Comparison of ENCODE assay signal across 12 cellular contexts in genomic region chr12:25058619-25059018, GRCh38.
DNase-seq lines count a peak whose midpoint lies in the region; ATAC-seq and TF ChIP-seq lines count a peak whose summit lies in the region.
"Had no signal": no experiment of that assay in that cellular context is flagged by ENCODE, and none has a peak within 500 bp of the region (broad histone marks: within the 10 kb centered on the region; RNA-seq: fewer than 3 reads in every experiment).

No MANE protein-coding gene starts in this region.

- H3K4me3 Mint-ChIP-seq in stimulated activated naive CD8-positive, alpha-beta T cell treated with anti-CD3 and anti-CD28 coated beads, Interleukin-15, Interleukin-2, amounts not matched to agents 100 ng/mL and 50 ng/mL, for 24 hours: peak overlapping the region; percentile 17
- no peak overlapping the region for H3K4me3 Mint-ChIP-seq in stimulated activated naive CD8-positive, alpha-beta T cell treated with anti-CD3 and anti-CD28 coated beads, Interleukin-15, amount 100 ng/mL, for 72 hours

- no peaks in the 10 kb centered on the region for H3K27me3 ChIP-seq in uterus
- H3K27me3 ChIP-seq: sigmoid colon had no signal

- no peaks in the 10 kb centered on the region for H3K27me3 Mint-ChIP-seq in stimulated activated naive CD8-positive, alpha-beta T cell treated with anti-CD3 and anti-CD28 coated beads, Interleukin-15, Interleukin-2, amounts not matched to agents 100 ng/mL and 50 ng/mL, for 24 hours
- no peaks in the 10 kb centered on the region for H3K27me3 Mint-ChIP-seq in stimulated activated naive CD8-positive, alpha-beta T cell treated with anti-CD3 and anti-CD28 coated beads, Interleukin-15, amount 100 ng/mL, for 72 hours

- peak overlapping the region; percentile 16 for H3K27ac Mint-ChIP-seq in stimulated activated naive CD8-positive, alpha-beta T cell treated with anti-CD3 and anti-CD28 coated beads, Interleukin-15, Interleukin-2, amounts not matched to agents 100 ng/mL and 50 ng/mL, for 24 hours
- no peak overlapping the region for H3K27ac Mint-ChIP-seq in stimulated activated naive CD8-positive, alpha-beta T cell treated with anti-CD3 and anti-CD28 coated beads, Interleukin-15, amount 100 ng/mL, for 72 hours

- TF ChIP-seq POLR2A in uterus (IDR thresholded peaks at IDR 0.05): no peak

- H3K36me3 ChIP-seq in uterus: no peaks in the 10 kb centered on the region
- H3K36me3 ChIP-seq: sigmoid colon had no signal

- no peaks in the 10 kb centered on the region for H3K4me1 ChIP-seq in uterus
- H3K4me1 ChIP-seq: sigmoid colon had no signal

- no peak for TF ChIP-seq CTCF in uterus (IDR thresholded peaks at IDR 0.05)

- H3K9me3 Mint-ChIP-seq in stimulated activated naive CD8-positive, alpha-beta T cell treated with anti-CD3 and anti-CD28 coated beads, Interleukin-15, Interleukin-2, amounts not matched to agents 100 ng/mL and 50 ng/mL, for 24 hours: no peaks in the 10 kb centered on the region
- H3K9me3 Mint-ChIP-seq in stimulated activated naive CD8-positive, alpha-beta T cell treated with anti-CD3 and anti-CD28 coated beads, Interleukin-15, amount 100 ng/mL, for 72 hours: no peaks in the 10 kb centered on the region

- H3K36me3 Mint-ChIP-seq in stimulated activated naive CD8-positive, alpha-beta T cell treated with anti-CD3 and anti-CD28 coated beads, Interleukin-15, Interleukin-2, amounts not matched to agents 100 ng/mL and 50 ng/mL, for 24 hours (ENCODE audit: low read depth): peaks cover 13% of the 10 kb centered on the region

- ATAC-seq in stimulated activated naive CD8-positive, alpha-beta T cell treated with anti-CD3 and anti-CD28 coated beads, Interleukin-15, amount 100 ng/mL, for 72 hours: no peak
- peak; percentile 33 for ATAC-seq in HG02588 (IDR thresholded peaks at IDR 0.05; ENCODE audit: unreplicated experiment)
- ATAC-seq in HG03558 (IDR thresholded peaks at IDR 0.05; ENCODE audit: extremely low read depth, unreplicated experiment): peak; percentile 33
- ATAC-seq in GM21737 (IDR thresholded peaks at IDR 0.05; ENCODE audit: unreplicated experiment): no peak

- no peak overlapping the region for H3K27ac ChIP-seq in uterus
- H3K27ac ChIP-seq: sigmoid colon had no signal

- intact Hi-C loops in uterus (cut with DNase I; ENCODE audit: low total_unique reads): no loop called here

- H3K9me3 ChIP-seq in uterus: no peaks in the 10 kb centered on the region
- H3K9me3 ChIP-seq: sigmoid colon had no signal

- H3K4me3 ChIP-seq in uterus: no peak overlapping the region
- H3K4me3 ChIP-seq: lung, sigmoid colon had no signal

- DNase-seq in stimulated activated naive CD8-positive, alpha-beta T cell treated with anti-CD3 and anti-CD28 coated beads, Interleukin-15, amount 100 ng/mL, for 72 hours: no peak
- DNase-seq in NCI-H2107 treated with DMSO at 0.1 percent for 48 hours (lab: John Stamatoyannopoulos, UW; ENCODE audit: unreplicated experiment): no peak
- no peak for DNase-seq in uterus
- DNase-seq in activated CD4-positive, alpha-beta T cell treated with anti-CD3 and anti-CD28 coated beads, Interleukin-2, amount 50 U/mL, for 48 hours: no peak
- DNase-seq: activated T-cell treated with anti-CD3 and anti-CD28 coated beads, Interleukin-2, amount 50 U/mL, for 1 hour; foreskin fibroblast; sigmoid colon had no signal

- H3K4me1 Mint-ChIP-seq in stimulated activated naive CD8-positive, alpha-beta T cell treated with anti-CD3 and anti-CD28 coated beads, Interleukin-15, Interleukin-2, amounts not matched to agents 100 ng/mL and 50 ng/mL, for 24 hours (ENCODE audit: low read depth): peaks cover 83% of the 10 kb centered on the region
- H3K4me1 Mint-ChIP-seq in stimulated activated naive CD8-positive, alpha-beta T cell treated with anti-CD3 and anti-CD28 coated beads, Interleukin-15, amount 100 ng/mL, for 72 hours: peaks cover 70% of the 10 kb centered on the region

Comparison
In these comparisons a context has a peak if more than half of its experiments do, and no peak if none do; other contexts are left out.
1. ATAC-seq: peak in HG02588 (single experiment) and HG03558 (single experiment); none in stimulated activated naive CD8-positive, alpha-beta T cell treated with anti-CD3 and anti-CD28 coated beads, Interleukin-15, amount 100 ng/mL, for 72 hours (single experiment) and GM21737 (single experiment).